Comparison of ENCODE assay signal across 25 cellular contexts in genomic region chr16:83933885-83934683, GRCh38. TPM values are rescaled to one million over a fixed set of nuclear protein-coding genes. Genes with fewer than 3 reads are reported as not detected.
DNase-seq lines count a peak whose midpoint lies in the region; ATAC-seq, FAIRE-seq and TF ChIP-seq lines count a peak whose summit lies in the region.
"Had no signal": no experiment of that assay in that cellular context is flagged by ENCODE, and none has a peak within 500 bp of the region (broad histone marks: within the 10 kb centered on the region; RNA-seq: fewer than 3 reads in every experiment).

No MANE protein-coding gene starts in this region.

- H3K23me2 ChIP-seq in H9 (ENCODE audit: insufficient read length, low read depth, low read length, poor library complexity, severe bottlenecking), result no peaks in the 10 kb centered on the region

- H3T11ph ChIP-seq in H9 (ENCODE audit: low read length), result no peak overlapping the region

- H3K9ac ChIP-seq in H9 (ENCODE audit: extremely low read depth, insufficient read length, low read length) (no peak overlapping the region), mesenchymal stem cell (ENCODE audit: low read length) (no peak overlapping the region)
- H3K9ac ChIP-seq: parathyroid adenoma had no signal

- peak overlapping the region; percentile 39 to 50 (median 40); a peak in 4 of 7 replicates for H3K27ac Mint-ChIP-seq in H9
- H3K27ac Mint-ChIP-seq: activated naive CD8-positive, alpha-beta T cell treated with anti-CD3 and anti-CD28 coated beads, Interleukin-2, amount 10 ng/mL, durations not matched to agents 7 days and 5 days; activated T-helper 2 cell treated with anti-CD3 and anti-CD28 coated beads, Interferon-gamma antibody, Interleukin-2, Interleukin-4, amounts not matched to agents 10 μg/mL and 5 μg/mL and 100 μg/mL, durations not matched to agents 14 hours and 24 hours and 36 hours; T-helper 1 cell treated with Interleukin-12 subunit alpha and Interleukin-12 subunit beta and Interleukin-4 antibody, amounts not matched to agents 30 μg/mL and 1 μg/mL, for 36 hours had no signal

- H3K18ac ChIP-seq in H9 (ENCODE audit: insufficient read length, low read depth, low read length), result no peak overlapping the region
- H3K18ac ChIP-seq in mesenchymal stem cell (ENCODE audit: low read depth in 1 of 2, low read length in 2 of 2), result no peak overlapping the region

- H2BK15ac ChIP-seq in H9 (ENCODE audit: low read depth, low read length) (no peak overlapping the region), mesenchymal stem cell (ENCODE audit: low read depth, poor library complexity, severe bottlenecking) (no peak overlapping the region)

- peaks cover 0 to under 1% of the 10 kb centered on the region in 2 experiments; a peak in 1 of 4 replicates for H3K4me1 Mint-ChIP-seq in H9

- H3K4me3 Mint-ChIP-seq in H9, result no peak overlapping the region
- H3K4me3 Mint-ChIP-seq: activated naive CD8-positive, alpha-beta T cell treated with anti-CD3 and anti-CD28 coated beads, Interleukin-2, amount 10 ng/mL, durations not matched to agents 7 days and 5 days; effector memory CD8-positive, alpha-beta T cell; T-helper 1 cell treated with Interleukin-12 subunit alpha and Interleukin-12 subunit beta and Interleukin-4 antibody, amounts not matched to agents 30 μg/mL and 1 μg/mL, for 36 hours had no signal

- no CpG with 5 or more reads among the region's 28 CpGs for WGBS in H9 (ENCODE audit: extremely low coverage, insufficient read length, low lambda C conversion rate)
- WGBS in mesenchymal stem cell, result 84% methylated on average over 28 of the region's 28 CpGs

- H2BK5ac ChIP-seq in H9 (ENCODE audit: insufficient read length, low read length), result no peak overlapping the region
- no peak overlapping the region for H2BK5ac ChIP-seq in mesenchymal stem cell (ENCODE audit: low read depth, low read length, poor library complexity, severe bottlenecking)

- H3K4me3 ChIP-seq in mesenchymal stem cell (ENCODE audit: insufficient read depth in 1 of 2, low read depth in 1 of 2, low read length in 2 of 2), result no peak overlapping the region
- H3K4me3 ChIP-seq: esophagus muscularis mucosa, testis had no signal

- H4K20me1 ChIP-seq in H9 (ENCODE audit: control insufficient read depth, insufficient read depth, insufficient read length), result no peaks in the 10 kb centered on the region

- peaks cover 9% of the 10 kb centered on the region for H3K27me3 Mint-ChIP-seq in H9 (ENCODE audit: low read depth)
- H3K27me3 Mint-ChIP-seq: activated naive CD8-positive, alpha-beta T cell treated with anti-CD3 and anti-CD28 coated beads, Interleukin-2, amount 10 ng/mL, durations not matched to agents 7 days and 5 days had no signal

- peaks cover 0 to 3% (median under 1%) of the 10 kb centered on the region in 3 experiments; a peak in 5 of 7 replicates for H3K36me3 Mint-ChIP-seq in H9 (ENCODE audit: insufficient read depth in 1 of 3, low read depth in 3 of 3)
- H3K36me3 Mint-ChIP-seq: activated naive CD8-positive, alpha-beta T cell treated with anti-CD3 and anti-CD28 coated beads, Interleukin-2, amount 10 ng/mL, durations not matched to agents 7 days and 5 days had no signal

- H3K9me3 ChIP-seq in H9 (ENCODE audit: control insufficient read depth, low read depth, low read length) (no peaks in the 10 kb centered on the region), mesenchymal stem cell (ENCODE audit: control insufficient read depth, low read length) (no peaks in the 10 kb centered on the region)
- H3K9me3 ChIP-seq: BE2C, esophagus muscularis mucosa, testis had no signal

- H2BK12ac ChIP-seq in H9 (ENCODE audit: insufficient read length, low read depth, low read length), result no peak overlapping the region
- no peak overlapping the region for H2BK12ac ChIP-seq in mesenchymal stem cell (ENCODE audit: low read length in 2 of 2)

- H4K5ac ChIP-seq in H9 (ENCODE audit: insufficient read length, low read depth, low read length), result no peak overlapping the region

- H3K79me1 ChIP-seq in H9 (ENCODE audit: insufficient read depth, low read depth, low read length, poor library complexity, severe bottlenecking) (no peaks in the 10 kb centered on the region), mesenchymal stem cell (replicated peaks; ENCODE audit: low read length, poor library complexity, severe bottlenecking) (no peaks in the 10 kb centered on the region)

- H3K4me1 ChIP-seq in H9 (ENCODE audit: insufficient read depth, low read length), result no peaks in the 10 kb centered on the region
- no peaks in the 10 kb centered on the region for H3K4me1 ChIP-seq in mesenchymal stem cell (ENCODE audit: control insufficient read depth, insufficient read depth, low read depth, low read length)
- H3K4me1 ChIP-seq in foreskin keratinocyte, result no peaks in the 10 kb centered on the region
- H3K4me1 ChIP-seq: BE2C had no signal

- H4K91ac ChIP-seq in H9 (ENCODE audit: insufficient read length, low read depth, low read length) (no peak overlapping the region), mesenchymal stem cell (ENCODE audit: low read length) (no peak overlapping the region)

- ATAC-seq in foreskin keratinocyte (no peak), HG02973 (IDR thresholded peaks at IDR 0.05; ENCODE audit: unreplicated experiment) (no peak)
- ATAC-seq: effector memory CD8-positive, alpha-beta T cell; sciatic nerve had no signal

- no peak for TF ChIP-seq CTCF in H9 (conservative IDR thresholded peaks at IDR 0.05)
- no peak for TF ChIP-seq CTCF in foreskin keratinocyte (conservative IDR thresholded peaks at IDR 0.05)

- H3K14ac ChIP-seq in H9 (ENCODE audit: insufficient read depth, low read length) (no peak overlapping the region), mesenchymal stem cell (ENCODE audit: low read length in 2 of 2) (no peak overlapping the region)

- H3K23ac ChIP-seq in H9 (ENCODE audit: insufficient read length, low read depth, low read length) (no peak overlapping the region), mesenchymal stem cell (ENCODE audit: low read length in 2 of 2) (no peak overlapping the region)

- DNase-seq in H9 (no peak), astrocyte of the hippocampus (ENCODE audit: low read depth, low spot score) (peak; percentile 16), mesenchymal stem cell (peak; percentile 34), superior temporal gyrus (ENCODE audit: extremely low spot score) (peak; percentile 40), foreskin keratinocyte (no peak), urothelium cell line (ENCODE audit: low spot score) (no peak)
- DNase-seq: activated CD8-positive, alpha-beta memory T cell treated with anti-CD3 and anti-CD28 coated beads, Interleukin-2, amount 50 U/mL, for 4 hours; activated naive CD8-positive, alpha-beta T cell treated with anti-CD3 and anti-CD28 coated beads, Interleukin-2, amount 10 ng/mL, durations not matched to agents 7 days and 5 days; BE2C; effector memory CD8-positive, alpha-beta T cell; mammary epithelial cell; NCI-H1105; NCI-H510A; testis had no signal

- H3K4me2 ChIP-seq in H9 (ENCODE audit: insufficient read depth, insufficient read length, low read length) (no peak overlapping the region), mesenchymal stem cell (ENCODE audit: low read length, poor library complexity, severe bottlenecking) (no peak overlapping the region)

- no peaks in the 10 kb centered on the region for H3K79me2 ChIP-seq in H9 (ENCODE audit: insufficient read depth, low read length)
- H3K79me2 ChIP-seq: parathyroid adenoma had no signal

- no peak overlapping the region for H2BK20ac ChIP-seq in H9 (ENCODE audit: low read depth, low read length, poor library complexity, severe bottlenecking)

- H3K27ac ChIP-seq in H9 (ENCODE audit: insufficient read length, low read depth, low read length) (no peak overlapping the region), mesenchymal stem cell (ENCODE audit: low read length, poor library complexity, severe bottlenecking) (no peak overlapping the region), foreskin keratinocyte (no peak overlapping the region)
- H3K27ac ChIP-seq: esophagus muscularis mucosa, parathyroid adenoma, testis, VCaP had no signal

- H2BK120ac ChIP-seq in H9 (ENCODE audit: low read depth, low read length, poor library complexity, severe bottlenecking) (no peak overlapping the region), mesenchymal stem cell (ENCODE audit: low read depth, low read length) (no peak overlapping the region)

- no peak for FAIRE-seq in urothelium cell line (lab: Jason Lieb, UNC)
- FAIRE-seq: colon, RCC 7860 had no signal

- H3K27me3 ChIP-seq in H9 (ENCODE audit: insufficient read depth, low read length), result no peaks in the 10 kb centered on the region
- H3K27me3 ChIP-seq in mesenchymal stem cell (ENCODE audit: control insufficient read depth in 1 of 2, insufficient read depth in 1 of 2, low read length in 2 of 2), result peaks cover 39 to 51% of the 10 kb centered on the region in 2 experiments
- H3K27me3 ChIP-seq in foreskin keratinocyte, result peaks cover 30% of the 10 kb centered on the region
- H3K27me3 ChIP-seq: esophagus muscularis mucosa, testis had no signal

- H4K8ac ChIP-seq in H9 (replicated peaks; ENCODE audit: insufficient read length, low read depth, low read length) (no peak overlapping the region), mesenchymal stem cell (ENCODE audit: low read length) (no peak overlapping the region)

- no peaks in the 10 kb centered on the region for H3K9me3 Mint-ChIP-seq in H9
- H3K9me3 Mint-ChIP-seq: activated naive CD8-positive, alpha-beta T cell treated with anti-CD3 and anti-CD28 coated beads, Interleukin-2, amount 10 ng/mL, durations not matched to agents 7 days and 5 days; activated T-helper 2 cell treated with anti-CD3 and anti-CD28 coated beads, Interferon-gamma antibody, Interleukin-2, Interleukin-4, amounts not matched to agents 10 μg/mL and 5 μg/mL and 100 μg/mL, durations not matched to agents 14 hours and 24 hours and 36 hours; effector memory CD8-positive, alpha-beta T cell; T-helper 1 cell treated with Interleukin-12 subunit alpha and Interleukin-12 subunit beta and Interleukin-4 antibody, amounts not matched to agents 30 μg/mL and 1 μg/mL, for 36 hours had no signal

- H2AFZ ChIP-seq in H9 (ENCODE audit: low read length) (no peak overlapping the region), mesenchymal stem cell (ENCODE audit: low read depth, low read length) (no peak overlapping the region)
- H2AFZ ChIP-seq: parathyroid adenoma had no signal

- H2AK5ac ChIP-seq in H9 (ENCODE audit: insufficient read length, low read length) (no peak overlapping the region), mesenchymal stem cell (ENCODE audit: low read length, severe bottlenecking) (no peak overlapping the region)

- no peaks in the 10 kb centered on the region for H3K36me3 ChIP-seq in mesenchymal stem cell (ENCODE audit: control insufficient read depth in 1 of 2, insufficient read depth in 2 of 2, low read depth in 1 of 2, low read length in 2 of 2)
- H3K36me3 ChIP-seq: BE2C had no signal

- no peak overlapping the region for H3K56ac ChIP-seq in H9 (ENCODE audit: insufficient read length, low read depth, low read length)

- H3K4ac ChIP-seq in H9 (ENCODE audit: low read depth, low read length), result no peak overlapping the region
- H3K4ac ChIP-seq in mesenchymal stem cell (ENCODE audit: low read depth in 1 of 2, low read length in 2 of 2), result no peak overlapping the region

RNA-seq across cellular contexts. Expression of gene OSGIN1, which starts 19.0 kb away (rescaled TPM):
- total RNA-seq in H9 (2021), result 0.48 and 0.63 TPM in 2 replicates
- 5.4 TPM for polyA plus RNA-seq in mesenchymal stem cell (2013, experiment 1 of 2)
- polyA plus RNA-seq in mesenchymal stem cell (2013, experiment 2 of 2), result 5.9 TPM
- total RNA-seq in foreskin keratinocyte, result 1.3 and 1.4 TPM in 2 replicates
- 1.9 and 2.5 TPM in 2 replicates for polyA plus RNA-seq in foreskin keratinocyte

RNA-seq across cellular contexts. Expression of gene NECAB2, which starts 34.0 kb away (rescaled TPM):
- total RNA-seq in H9 (2021) (11.7 and 12.6 TPM in 2 replicates), foreskin keratinocyte (not detected in 2 replicates)
- polyA plus RNA-seq in mesenchymal stem cell (2013, experiment 1 of 2), result 0.58 TPM
- 0.33 TPM for polyA plus RNA-seq in mesenchymal stem cell (2013, experiment 2 of 2)
- polyA plus RNA-seq in foreskin keratinocyte, result not detected in 2 replicates
- total RNA-seq: activated naive CD8-positive, alpha-beta T cell treated with anti-CD3 and anti-CD28 coated beads, Interleukin-2, amount 10 ng/mL, durations not matched to agents 7 days and 5 days; activated T-helper 2 cell treated with anti-CD3 and anti-CD28 coated beads, Interferon-gamma antibody, Interleukin-2, Interleukin-4, amounts not matched to agents 10 μg/mL and 5 μg/mL and 100 μg/mL, durations not matched to agents 14 hours and 24 hours and 36 hours; esophagus muscularis mucosa; LHCN-M2; SK-MEL-5 had no signal

RNA-seq across cellular contexts. Expression of gene MLYCD, which starts 35.2 kb away (rescaled TPM):
- 6.8 and 7.1 TPM in 2 replicates for total RNA-seq in H9 (2021)
- polyA plus RNA-seq in mesenchymal stem cell (2013, experiment 1 of 2), result 1.3 TPM
- 1.2 TPM for polyA plus RNA-seq in mesenchymal stem cell (2013, experiment 2 of 2)
- 1.1 and 1.2 TPM in 2 replicates for total RNA-seq in foreskin keratinocyte
- 1.2 and 1.4 TPM in 2 replicates for polyA plus RNA-seq in foreskin keratinocyte

Comparison
In these comparisons a context has a peak if more than half of its experiments do, and no peak if none do; other contexts are left out.
1. DNase-seq: peak in astrocyte of the hippocampus (single experiment), mesenchymal stem cell (single experiment) and superior temporal gyrus (single experiment); none in H9 (single experiment), foreskin keratinocyte (0 of 2) and urothelium cell line (single experiment).
2. RNA of gene NECAB2, which starts 34.0 kb away (total RNA-seq): 11.7 to 12.6 TPM in H9; not detected in foreskin keratinocyte; every median in the first group is over 10 times any median in the second.